Comparison of ENCODE assay signal across 21 cellular contexts in the genomic region with DNA sequence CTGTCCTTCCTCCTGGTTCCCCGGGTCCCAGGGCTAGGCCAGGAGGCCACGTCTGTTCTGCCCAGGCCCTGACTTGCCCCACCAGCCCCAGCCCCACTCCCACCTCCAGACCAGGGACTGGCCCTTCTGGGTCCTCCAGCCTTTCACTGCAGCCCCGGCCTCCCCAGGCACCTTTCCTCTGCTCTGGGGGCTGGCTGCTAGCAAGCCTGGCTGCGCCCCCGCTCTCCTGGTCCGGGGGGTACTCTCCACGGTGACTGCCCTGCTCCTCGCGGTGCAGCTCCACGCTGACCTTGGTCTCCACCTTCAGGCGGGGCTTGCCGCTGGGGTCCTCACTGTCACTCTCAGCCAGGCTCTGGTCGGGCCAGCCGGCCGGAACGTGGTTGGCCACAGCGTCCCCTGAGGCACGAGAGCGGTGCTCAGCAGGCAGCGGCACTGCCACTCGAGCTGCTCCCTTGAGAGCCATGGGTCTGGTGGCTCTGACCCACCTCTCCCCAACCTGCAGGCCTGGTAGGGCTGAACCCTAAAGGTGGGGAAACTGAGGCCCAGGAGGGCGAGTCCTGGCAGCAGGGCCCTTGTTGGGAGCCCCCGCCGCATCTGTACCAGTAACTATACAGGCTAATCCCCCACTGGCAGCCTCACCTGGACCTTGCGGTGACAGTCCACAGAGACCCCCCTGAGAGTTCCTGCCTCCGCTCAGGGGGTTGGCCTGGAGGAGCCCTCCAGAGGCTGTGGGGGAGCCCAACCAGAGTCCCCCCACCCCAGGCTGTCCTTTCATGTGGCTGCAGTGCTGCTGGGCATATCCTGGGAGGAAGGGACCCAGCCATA. TPM values are rescaled to one million over a fixed set of nuclear protein-coding genes. Genes with fewer than 3 reads are reported as not detected.
DNase-seq lines count a peak whose midpoint lies in the region; ATAC-seq, FAIRE-seq and TF ChIP-seq lines count a peak whose summit lies in the region.
"Had no signal": no experiment of that assay in that cellular context is flagged by ENCODE, and none has a peak within 500 bp of the region (broad histone marks: within the 10 kb centered on the region; RNA-seq: fewer than 3 reads in every experiment).

No MANE protein-coding gene starts in this region.

- H3K79me2 ChIP-seq in GM12878 (ENCODE audit: control insufficient read depth, insufficient read depth, low read length): no peaks in the 10 kb centered on the region

- no peak overlapping the region for H2BK15ac ChIP-seq in neuronal stem cell (ENCODE audit: low read length)

- H3K4me3 Mint-ChIP-seq in effector memory CD8-positive, alpha-beta T cell: no peak overlapping the region

- BruUV-seq in GM12878 (replicated peaks; lab: Mats Ljungman, UMichigan): no TSS peak

- no peak overlapping the region for H2BK5ac ChIP-seq in neuronal stem cell (ENCODE audit: low read length)

- H4K20me1 ChIP-seq in GM12878 (ENCODE audit: control insufficient read depth, insufficient read depth): no peaks in the 10 kb centered on the region

- no peak overlapping the region for H3K4me3 ChIP-seq in BE2C (ENCODE audit: low read depth, low read length)
- H3K4me3 ChIP-seq in H7 (ENCODE audit: insufficient read depth, low read depth, low read length): no peak overlapping the region
- H3K4me3 ChIP-seq in GM12878: no peak overlapping the region
- no peak overlapping the region for H3K4me3 ChIP-seq in neuronal stem cell (ENCODE audit: low read length in 2 of 2)
- H3K4me3 ChIP-seq: GM23248, MG63, Peyer's patch had no signal

- RAD21 ChIA-PET in GM12878 (lab: Charles Lee; ENCODE audit: unreplicated experiment): no interaction called here

- no peak overlapping the region for H3K23ac ChIP-seq in neuronal stem cell (ENCODE audit: low read depth, low read length, poor library complexity)

- H3K36me3 ChIP-seq in BE2C: no peaks in the 10 kb centered on the region
- no peaks in the 10 kb centered on the region for H3K36me3 ChIP-seq in H7 (replicated peaks; ENCODE audit: control insufficient read depth, insufficient read depth, low read length)
- H3K36me3 ChIP-seq in GM12878 (ENCODE audit: control insufficient read depth in 2 of 2, insufficient read depth in 2 of 2, low read length in 1 of 2): no peaks in the 10 kb centered on the region
- H3K36me3 ChIP-seq in neuronal stem cell (replicated peaks in 1 of 2; ENCODE audit: control insufficient read depth in 2 of 2, insufficient read depth in 2 of 2, low read length in 2 of 2): peaks cover 6 to 54% of the 10 kb centered on the region in 2 donors
- H3K36me3 ChIP-seq: MG63, Peyer's patch had no signal

- in situ Hi-C loops in GM12878 (cut with MboI): loop anchor here (5.0 kb wide), 1 partner anchor 178 kb away; no protein-coding TSS in a partner anchor

- peaks cover 2% of the 10 kb centered on the region for H3K79me1 ChIP-seq in neuronal stem cell (ENCODE audit: low read depth, low read length)

- TF ChIP-seq CTCF in BE2C (IDR thresholded peaks at IDR 0.05; ENCODE audit: low read depth, low read length) (no peak; the same call in 1 of the 2 replicates), GM12878 (IDR thresholded peaks at IDR 0.05 in 2 of 3, conservative IDR thresholded peaks at IDR 0.05 in 1 of 3; ENCODE audit: control insufficient read depth in 2 of 3, extremely low read depth in 1 of 3, insufficient read depth in 1 of 3, low read depth in 3 of 3, low read length in 3 of 3) (no peak)

- SMC1A ChIA-PET in GM12878 (lab: Charles Lee; ENCODE audit: uncharacterized antibody, unreplicated experiment): no interaction called here

- H3K9me3 ChIP-seq in BE2C (no peaks in the 10 kb centered on the region), GM12878 (replicated peaks; ENCODE audit: control insufficient read depth, insufficient read depth, low read length) (no peaks in the 10 kb centered on the region), neuronal stem cell (replicated peaks in 1 of 2; ENCODE audit: control insufficient read depth in 2 of 2, insufficient read depth in 1 of 2, low read depth in 1 of 2, low read length in 2 of 2) (peaks cover 6 to 8% of the 10 kb centered on the region in 2 donors)
- H3K9me3 ChIP-seq: MG63, Peyer's patch had no signal

- no peak overlapping the region for H2BK120ac ChIP-seq in neuronal stem cell (ENCODE audit: low read depth, low read length)

- no peak for TF ChIP-seq RAD21 in GM12878 (IDR thresholded peaks at IDR 0.05; ENCODE audit: insufficient read depth, low read depth, low read length)

- H3K4me2 ChIP-seq in GM12878 (ENCODE audit: control insufficient read depth, insufficient read depth) (no peak overlapping the region), neuronal stem cell (ENCODE audit: insufficient read depth, low read length, poor library complexity, severe bottlenecking) (no peak overlapping the region)

- DNase-seq in BE2C (peak; percentile 80), H7 (peak; percentile 59), GM12878 (ENCODE audit: low read depth, low spot score) (no peak), neuronal stem cell (ENCODE audit: low spot score) (no peak), NCI-H1694 (lab: John Stamatoyannopoulos, UW) (no peak), head of caudate nucleus (no peak)
- DNase-seq in effector memory CD8-positive, alpha-beta T cell: no peak
- DNase-seq: GDM1; GM23248; HCEC 1CT; Kasumi-1; MG63; NCI-H1092; NCI-H146; NCI-H2081; NCI-H446 treated with DMSO at 0.1 percent for 48 hours; NCI-H69; NK-92 treated with Interleukin-12 subunit alpha and Interleukin-12 subunit beta, amount 100 ng/mL, for 24 hours; Peyer's patch had no signal

- no peak for TF ChIP-seq POLR2A in GM12878 (IDR thresholded peaks at IDR 0.05; ENCODE audit: low read depth, low read length)

- POLR2A ChIA-PET in GM12878 (lab: Charles Lee): no interaction called here

- H3K4me1 ChIP-seq in BE2C (peaks cover 10% of the 10 kb centered on the region), GM12878 (ENCODE audit: control insufficient read depth, insufficient read depth, low read length) (no peaks in the 10 kb centered on the region), neuronal stem cell (ENCODE audit: control insufficient read depth in 2 of 2, insufficient read depth in 1 of 2, low read depth in 1 of 2, low read length in 2 of 2) (peaks cover 0 to 5% of the 10 kb centered on the region in 2 donors)

- ATAC-seq in GM12878: peak; percentile 56
- no peak for ATAC-seq in effector memory CD8-positive, alpha-beta T cell (replicated peaks)

- peaks cover 4% of the 10 kb centered on the region for H3K36me3 Mint-ChIP-seq in effector memory CD8-positive, alpha-beta T cell (ENCODE audit: insufficient read depth)

- H2AFZ ChIP-seq in GM12878 (ENCODE audit: control insufficient read depth, low read depth, low read length) (no peak overlapping the region), neuronal stem cell (ENCODE audit: low read length) (no peak overlapping the region)
- H2AFZ ChIP-seq: GM23248 had no signal

- H3K4ac ChIP-seq in neuronal stem cell (ENCODE audit: low read length): no peak overlapping the region

- no peaks in the 10 kb centered on the region for H3K9me3 Mint-ChIP-seq in effector memory CD8-positive, alpha-beta T cell
- H3K9me3 Mint-ChIP-seq: IgD-negative memory B cell had no signal

- H2AK5ac ChIP-seq in neuronal stem cell (ENCODE audit: low read depth, low read length): peak overlapping the region; percentile 46

- 4% methylated on average over 25 of the region's 26 CpGs for WGBS in GM12878 (ENCODE audit: insufficient coverage, insufficient replicate concordance, low lambda C conversion rate, missing lambda C conversion rate)
- WGBS in neuronal stem cell (ENCODE audit: extremely low coverage in 2 of 2, insufficient read length in 2 of 2, insufficient replicate concordance in 1 of 2), 2 donors: no CpG with 5 or more reads among the region's 26 CpGs

- H3K18ac ChIP-seq in neuronal stem cell (ENCODE audit: low read length): peak overlapping the region; percentile 28

- TF ChIP-seq EP300 in GM12878 (IDR thresholded peaks at IDR 0.05; ENCODE audit: borderline replicate concordance in 1 of 2, control insufficient read depth in 1 of 2, low read depth in 2 of 2, low read length in 2 of 2): no peak

- no peaks in the 10 kb centered on the region for H3K27me3 ChIP-seq in BE2C
- no peaks in the 10 kb centered on the region for H3K27me3 ChIP-seq in H7 (ENCODE audit: control insufficient read depth, insufficient read depth, low read length)
- H3K27me3 ChIP-seq in GM12878 (replicated peaks in 1 of 2; ENCODE audit: control insufficient read depth in 2 of 2, insufficient read depth in 2 of 2, low read length in 1 of 2): no peaks in the 10 kb centered on the region
- H3K27me3 ChIP-seq in neuronal stem cell (ENCODE audit: control insufficient read depth in 3 of 3, insufficient read depth in 3 of 3, low read depth in 1 of 3, low read length in 3 of 3): peaks cover 0 to 2% (median 0%) of the 10 kb centered on the region in 3 experiments
- H3K27me3 ChIP-seq: MG63, Peyer's patch had no signal

- no peak overlapping the region for H3K27ac Mint-ChIP-seq in effector memory CD8-positive, alpha-beta T cell

- CTCF ChIA-PET in GM12878 (lab: Yijun Ruan, JAX): interaction anchor here (0.6 kb wide), 1 partner anchor 134 kb away, joined by 3 read pairs; no protein-coding TSS in a partner anchor

- H4K8ac ChIP-seq in neuronal stem cell (ENCODE audit: low read depth, low read length): no peak overlapping the region

- peaks cover 0 to 6% of the 10 kb centered on the region in 2 donors for H3K27me3 Mint-ChIP-seq in effector memory CD8-positive, alpha-beta T cell
- H3K27me3 Mint-ChIP-seq: IgD-negative memory B cell had no signal

- H3K9ac ChIP-seq in GM12878 (ENCODE audit: control insufficient read depth, insufficient read depth, low read length) (no peak overlapping the region), neuronal stem cell (ENCODE audit: low read depth, low read length, poor library complexity) (no peak overlapping the region)
- H3K9ac ChIP-seq: GM23248 had no signal

- peak overlapping the region; percentile 17 for H3K14ac ChIP-seq in neuronal stem cell (ENCODE audit: low read length)

- no peak overlapping the region for H4K91ac ChIP-seq in neuronal stem cell (ENCODE audit: low read depth, low read length, poor library complexity)

- H3K27ac ChIP-seq in GM12878 (ENCODE audit: control insufficient read depth, insufficient read depth) (no peak overlapping the region), neuronal stem cell (replicated peaks; ENCODE audit: low read length) (no peak overlapping the region)
- H3K27ac ChIP-seq: GM23248, Peyer's patch had no signal

- peak overlapping the region; percentile 73 for H2BK12ac ChIP-seq in neuronal stem cell (ENCODE audit: low read length)

- H3K4me1 Mint-ChIP-seq in effector memory CD8-positive, alpha-beta T cell (ENCODE audit: low read depth in 2 of 2): peaks cover 5 to 17% of the 10 kb centered on the region in 2 donors

- intact Hi-C loops in GM12878 (cut with micrococcal nuclease; ENCODE audit: unreplicated experiment) (no loop called here), head of caudate nucleus (cut with DNase I) (no loop called here)

- FAIRE-seq in GM12878 (lab: Jason Lieb, UNC): no peak
- FAIRE-seq: HTR-8/SVneo had no signal

RNA-seq across cellular contexts. Expression of a gene that starts 29.0 kb away (rescaled TPM):
- polyA plus RNA-seq in BE2C (2012; ENCODE audit: insufficient read depth, insufficient read length, low read depth): 142 TPM
- 72.9 and 76.2 TPM in 2 replicates for total RNA-seq in H7 (2014; rRNA removed; shearing (Covaris generic))
- total RNA-seq in GM12878 (2013; cell fraction: nucleolus; rRNA removed): 189 and 218 TPM in 2 replicates
- total RNA-seq in GM12878 (2014; rRNA removed): 47.5 and 48.0 TPM in 2 replicates
- total RNA-seq in GM12878 (2014; rRNA removed; fragmentation: Illumina TruSeq; extraction: Trizol): 26.1 and 29.6 TPM in 2 replicates
- total RNA-seq in GM12878 (2021): 54.5 and 57.0 TPM in 2 replicates
- 18.3 TPM for polyA plus RNA-seq in GM12878 (2011; ENCODE audit: low read depth)
- 33.4 and 40.0 TPM in 2 replicates for polyA plus RNA-seq in GM12878 (2011; rRNA removed)
- polyA plus RNA-seq in GM12878 (2011; cell fraction: cytosol; rRNA removed): 39.1 and 46.8 TPM in 2 replicates
- polyA plus RNA-seq in GM12878 (2011; cell fraction: nucleus; rRNA removed): 219 and 267 TPM in 2 replicates
- polyA plus RNA-seq in GM12878 (2012): 35.4 and 37.9 TPM in 2 replicates
- 25.8 and 34.8 TPM in 2 replicates for polyA plus RNA-seq in GM12878 (2014; fragmentation: Illumina TruSeq; extraction: Trizol)
- polyA plus RNA-seq in GM12878 (2014; fragmentation: Nextera tagmentation; extraction: Ambion mirVana): 1 to 10 TPM; 3.5 to 5.8 TPM
- polyA plus RNA-seq in GM12878 (2014; rRNA removed): 56.0 and 66.7 TPM in 2 replicates
- polyA plus RNA-seq in GM12878 (2016; fragmentation: Nextera tagmentation; extraction: Ambion mirVana): 10 to 100 TPM; 49.4 to 54.4 TPM
- polyA minus RNA-seq in GM12878 (2011; rRNA and poly(A)+ RNA removed): 34.3 and 45.9 TPM in 2 replicates
- polyA minus RNA-seq in GM12878 (2011; cell fraction: cytosol; rRNA and poly(A)+ RNA removed): 10.3 and 13.0 TPM in 2 replicates
- polyA minus RNA-seq in GM12878 (2011; cell fraction: nucleus; rRNA and poly(A)+ RNA removed): 113 and 177 TPM in 2 replicates
- 30.9 TPM for polyA plus RNA-seq in neuronal stem cell (2013, experiment 1 of 2)
- polyA plus RNA-seq in neuronal stem cell (2013, experiment 2 of 2): 33.3 TPM

Comparison
In these comparisons a context has a peak if more than half of its experiments do, and no peak if none do; other contexts are left out.
1. DNase-seq: peak in BE2C (single experiment) and H7 (single experiment); none in GM12878 (single experiment), neuronal stem cell (single experiment), effector memory CD8-positive, alpha-beta T cell (0 of 3), NCI-H1694 (single experiment) and head of caudate nucleus (0 of 42).